1 cellular context compared by ENCODE assay signal in genomic region chr17:43021739-43022512, GRCh38.
A peak's percentile ranks its signal among the peaks of the same experiment; 100 is the strongest.
TF ChIP-seq lines count a peak whose summit lies in the region.

TSS of gene VAT1 (minus strand) at chr17:43022385. CDS start at chr17:43022322, 63 bp downstream.

TF ChIP-seq in K562, 482 proteins besides CTCF, POLR2A, EP300 and RAD21 (continued from another document):
- TF ChIP-seq SREBF1 (IDR thresholded peaks at IDR 0.05; ENCODE audit: borderline replicate concordance, low read depth, low read length), result no peak
- TF ChIP-seq ELF1 (tag; IDR thresholded peaks at IDR 0.05), result no peak
- TF ChIP-seq NR1H2 (CRISPR knock-in tag; IDR thresholded peaks at IDR 0.05), result no peak
- peak; percentile 72; the same call in 1 of the 2 replicates for TF ChIP-seq ATF7 (IDR thresholded peaks at IDR 0.05)
- no peak for TF ChIP-seq HNRNPH1 (optimal IDR thresholded peaks at IDR 0.05; ENCODE audit: low read depth, low read length)
- no peak; the same call in 1 of the 2 replicates for TF ChIP-seq XRCC5 (IDR thresholded peaks at IDR 0.05; ENCODE audit: low read depth, low read length)
- no peak for TF ChIP-seq FOXJ2 (tag; IDR thresholded peaks at IDR 0.05)
- no peak for TF ChIP-seq KDM4B (IDR thresholded peaks at IDR 0.05; ENCODE audit: borderline replicate concordance in 2 of 2, low read depth in 1 of 2)
- TF ChIP-seq CREB3L1 (IDR thresholded peaks at IDR 0.05; ENCODE audit: borderline replicate concordance, low read depth), result peak; percentile 20; the same call in 1 of the 2 replicates
- TF ChIP-seq MLLT1 (IDR thresholded peaks at IDR 0.05), result no peak
- TF ChIP-seq PRPF4 (IDR thresholded peaks at IDR 0.05; ENCODE audit: insufficient read depth, low read depth, low read length, poor library complexity, severe bottlenecking), result no peak
- TF ChIP-seq TCF15 (CRISPR knock-in tag; IDR thresholded peaks at IDR 0.05), result no peak
- no peak for TF ChIP-seq BDP1 (IDR thresholded peaks at IDR 0.05; ENCODE audit: insufficient read depth, insufficient read length)
- peak; percentile 85 for TF ChIP-seq ZFX (CRISPR knock-in tag; IDR thresholded peaks at IDR 0.05)
- peak; percentile 62 to 69 for TF ChIP-seq MAZ (CRISPR knock-in tag; conservative IDR thresholded peaks at IDR 0.05 in 1 of 2, IDR thresholded peaks at IDR 0.05 in 1 of 2)
- no peak for TF ChIP-seq GTF2B (IDR thresholded peaks at IDR 0.05; ENCODE audit: extremely low read depth, insufficient read length)
- no peak for TF ChIP-seq TEAD2 (tag; IDR thresholded peaks at IDR 0.05)
- no peak for TF ChIP-seq GTF2F1 (IDR thresholded peaks at IDR 0.05; ENCODE audit: low read depth, low read length)
- TF ChIP-seq RUNX1 (IDR thresholded peaks at IDR 0.05; ENCODE audit: low read depth), result no peak
- TF ChIP-seq ELF4 (CRISPR knock-in tag; IDR thresholded peaks at IDR 0.05), result peak; percentile 42; the same call in 1 of the 2 replicates
- TF ChIP-seq U2AF2 (optimal IDR thresholded peaks at IDR 0.05; ENCODE audit: low read depth, low read length), result no peak
- TF ChIP-seq THAP12 (CRISPR knock-in tag; IDR thresholded peaks at IDR 0.05), result 0 out of 2 replicates have a peak, but pooled peaks have one; percentile 3
- TF ChIP-seq ZNF253 (CRISPR knock-in tag; conservative IDR thresholded peaks at IDR 0.05), result no peak
- TF ChIP-seq ZNF507 (tag; conservative IDR thresholded peaks at IDR 0.05), result no peak
- TF ChIP-seq MYC (IDR thresholded peaks at IDR 0.05; ENCODE audit: low read depth, low read length), result peak; percentile 18; the same call in 1 of the 2 replicates
- no peak for TF ChIP-seq MYC (CRISPR knock-in tag; IDR thresholded peaks at IDR 0.05; ENCODE audit: borderline replicate concordance, low read depth)
- no peak for TF ChIP-seq ZNF639 (CRISPR knock-in tag; conservative IDR thresholded peaks at IDR 0.05 in 1 of 2, IDR thresholded peaks at IDR 0.05 in 1 of 2)
- no peak for TF ChIP-seq TGIF2 (CRISPR knock-in tag; IDR thresholded peaks at IDR 0.05)
- TF ChIP-seq USF1 (CRISPR knock-in tag; IDR thresholded peaks at IDR 0.05), result no peak
- peak; percentile 32 for TF ChIP-seq NEUROD1 (IDR thresholded peaks at IDR 0.05; ENCODE audit: borderline replicate concordance, low read depth, low read length, partially characterized antibody)
- TF ChIP-seq CEBPG (CRISPR knock-in tag; IDR thresholded peaks at IDR 0.05), result no peak
- TF ChIP-seq CEBPG (tag; conservative IDR thresholded peaks at IDR 0.05 in 1 of 2, IDR thresholded peaks at IDR 0.05 in 1 of 2), result no peak
- no peak for TF ChIP-seq LCOR (CRISPR knock-in tag; IDR thresholded peaks at IDR 0.05)
- TF ChIP-seq THRB (CRISPR knock-in tag; conservative IDR thresholded peaks at IDR 0.05), result no peak
- TF ChIP-seq ZBTB33 (CRISPR knock-in tag; IDR thresholded peaks at IDR 0.05), result no peak
- TF ChIP-seq TCF3 (CRISPR knock-in tag; IDR thresholded peaks at IDR 0.05), result no peak
- TF ChIP-seq ZNF644 (tag; IDR thresholded peaks at IDR 0.05; ENCODE audit: low read depth), result no peak
- TF ChIP-seq SAP30 (IDR thresholded peaks at IDR 0.05; ENCODE audit: borderline replicate concordance, insufficient read depth, low read depth, low read length, poor library complexity, severe bottlenecking), result peak; percentile 89
- TF ChIP-seq TCFL5 (CRISPR knock-in tag; conservative IDR thresholded peaks at IDR 0.05), result no peak
- TF ChIP-seq FOXK2 (conservative IDR thresholded peaks at IDR 0.05 in 1 of 2, IDR thresholded peaks at IDR 0.05 in 1 of 2; ENCODE audit: low read depth in 2 of 2), result no peak
- TF ChIP-seq ZNF766 (CRISPR knock-in tag; conservative IDR thresholded peaks at IDR 0.05), result 0 out of 2 replicates have a peak, but pooled peaks have one; percentile 54
- TF ChIP-seq RBM14 (IDR thresholded peaks at IDR 0.05; ENCODE audit: borderline replicate concordance, insufficient read depth, low read depth, low read length), result no peak
- peak; percentile 79 for TF ChIP-seq CXXC5 (CRISPR knock-in tag; IDR thresholded peaks at IDR 0.05)
- TF ChIP-seq ATF1 (CRISPR knock-in tag; IDR thresholded peaks at IDR 0.05), result no peak
- TF ChIP-seq ATF1 (tag; IDR thresholded peaks at IDR 0.05), result peak; percentile 48; the same call in 1 of the 2 replicates
- no peak for TF ChIP-seq NUFIP1 (IDR thresholded peaks at IDR 0.05; ENCODE audit: partially characterized antibody)
- TF ChIP-seq ZNF408 (CRISPR knock-in tag; IDR thresholded peaks at IDR 0.05; ENCODE audit: low read depth), result no peak
- peak; percentile 71 to 89; a peak in 3 of 4 replicates for TF ChIP-seq SIN3A (IDR thresholded peaks at IDR 0.05; ENCODE audit: borderline replicate concordance in 2 of 2, control insufficient read depth in 1 of 2, low read depth in 2 of 2, low read length in 2 of 2)
- TF ChIP-seq MAX (CRISPR knock-in tag; IDR thresholded peaks at IDR 0.05), result peak; percentile 70
